Comparison of ENCODE assay signal across 11 cellular contexts in genomic region chr20:58868795-58869194, GRCh38. TPM values are rescaled to one million over a fixed set of nuclear protein-coding genes. Genes with fewer than 3 reads are reported as not detected.
DNase-seq lines count a peak whose midpoint lies in the region; ATAC-seq, FAIRE-seq and TF ChIP-seq lines count a peak whose summit lies in the region.
"Had no signal": no experiment of that assay in that cellular context is flagged by ENCODE, and none has a peak within 500 bp of the region (broad histone marks: within the 10 kb centered on the region; RNA-seq: fewer than 3 reads in every experiment).

No MANE protein-coding gene starts in this region.

- H4K8ac ChIP-seq in mesendoderm (ENCODE audit: low read depth, low read length): no peak overlapping the region

- CTCF ChIA-PET in K562 (lab: Yijun Ruan, JAX; ENCODE audit: low intra/inter-chr PET ratio): interaction anchor here (1.4 to 4.5 kb wide), 4 partner anchors 339 to 628 kb away, joined by 3 to 59 read pairs (median 21); no protein-coding TSS in a partner anchor

- H3K79me2 ChIP-seq in MM.1S (ENCODE audit: low read length) (no peaks in the 10 kb centered on the region), K562 (ENCODE audit: control insufficient read depth, insufficient read depth, low read length) (no peaks in the 10 kb centered on the region), mesendoderm (ENCODE audit: control insufficient read depth, insufficient read depth, low read length) (no peaks in the 10 kb centered on the region)

- H3K4me3 ChIP-seq in MM.1S (ENCODE audit: low read length): no peak overlapping the region
- H3K4me3 ChIP-seq in K562: no peak overlapping the region
- H3K4me3 ChIP-seq in mesendoderm (ENCODE audit: low read length): no peak overlapping the region
- no peak overlapping the region for H3K4me3 ChIP-seq in esophagus squamous epithelium
- H3K4me3 ChIP-seq: GM23248 had no signal

- H3K27me3 Mint-ChIP-seq in nephron (ENCODE audit: low read depth): peaks cover 8% of the 10 kb centered on the region

- H3K56ac ChIP-seq in mesendoderm (ENCODE audit: low read length): no peak overlapping the region

- no peak overlapping the region for H3K23ac ChIP-seq in mesendoderm (ENCODE audit: low read length)

- in situ Hi-C loops in K562 (cut with MboI): loop anchor here (5.0 kb wide), 2 partner anchors 349 to 544 kb away; no protein-coding TSS in a partner anchor

- intact Hi-C loops in K562 (cut with micrococcal nuclease) (loop anchor here (1.0 to 5.0 kb wide), 2 partner anchors 354 to 534 kb away; no protein-coding TSS in a partner anchor), esophagus squamous epithelium (cut with DNase I) (loop anchor here (10.0 kb wide), 1 partner anchor 336 kb away; no protein-coding TSS in a partner anchor)

- no peaks in the 10 kb centered on the region for H3K9me3 Mint-ChIP-seq in nephron
- H3K9me3 Mint-ChIP-seq: activated CD4-positive, alpha-beta T cell treated with anti-CD3 and anti-CD28 coated beads, Interleukin-2, amount 10 ng/mL, durations not matched to agents 24 days and 14 days had no signal

- H3K27ac ChIP-seq in MM.1S (ENCODE audit: low read length) (no peak overlapping the region), K562 (ENCODE audit: extremely low read depth, low read depth, low read length) (no peak overlapping the region), mesendoderm (ENCODE audit: low read depth, low read length) (no peak overlapping the region), esophagus squamous epithelium (no peak overlapping the region)
- H3K27ac ChIP-seq: GM23248 had no signal

- no peak overlapping the region for H2BK120ac ChIP-seq in mesendoderm (ENCODE audit: low read depth, low read length)

- peak; percentile 11 for DNase-seq in DMS114 treated with DMSO at 0.1 percent for 48 hours (lab: John Stamatoyannopoulos, UW; ENCODE audit: unreplicated experiment)
- no peak for DNase-seq in MM.1S
- DNase-seq in K562 (ENCODE audit: extremely low read depth in 1 of 4, low spot score in 3 of 4): peak in 2 of 4 experiments; percentile 42 to 49
- no peak for DNase-seq in mesendoderm
- DNase-seq in central memory CD4-positive, alpha-beta T cell: no peak
- no peak for DNase-seq in esophagus squamous epithelium (lab: John Stamatoyannopoulos, UW)
- DNase-seq in AML-193 (lab: John Stamatoyannopoulos, UW): no peak
- DNase-seq: activated CD4-positive, alpha-beta T cell treated with anti-CD3 and anti-CD28 coated beads, Interleukin-2, amount 10 ng/mL, durations not matched to agents 24 days and 14 days; GM23248 had no signal

- H3K18ac ChIP-seq in mesendoderm (ENCODE audit: low read length): no peak overlapping the region

- peaks cover 4% of the 10 kb centered on the region; the same call in 1 of the 2 replicates for H3K27me3 ChIP-seq in MM.1S (replicated peaks; ENCODE audit: insufficient read depth, low read length)
- peaks cover 0 to 6% of the 10 kb centered on the region in 2 experiments; a peak in 2 of 5 replicates for H3K27me3 ChIP-seq in K562 (ENCODE audit: control insufficient read depth in 2 of 2, insufficient read depth in 2 of 2, low read length in 2 of 2)
- H3K27me3 ChIP-seq in mesendoderm (ENCODE audit: insufficient read depth, low read length, poor library complexity): no peaks in the 10 kb centered on the region
- H3K27me3 ChIP-seq in esophagus squamous epithelium: peaks cover 0 to 8% (median 0%) of the 10 kb centered on the region in 4 donors

- H2BK5ac ChIP-seq in mesendoderm (ENCODE audit: low read length): no peak overlapping the region

- H3K9ac ChIP-seq in MM.1S (ENCODE audit: low read length) (no peak overlapping the region), K562 (ENCODE audit: insufficient read depth in 1 of 2, low read depth in 2 of 2, low read length in 2 of 2) (no peak overlapping the region), mesendoderm (ENCODE audit: low read length) (no peak overlapping the region)
- H3K9ac ChIP-seq: GM23248 had no signal

- H3K4me2 ChIP-seq in MM.1S (ENCODE audit: low read depth, low read length) (no peak overlapping the region), K562 (ENCODE audit: insufficient read depth, low read length) (no peak overlapping the region), mesendoderm (ENCODE audit: low read length) (no peak overlapping the region)

- no peak overlapping the region for H3K4ac ChIP-seq in mesendoderm (ENCODE audit: low read depth, low read length)

- no peaks in the 10 kb centered on the region for H3K9me1 ChIP-seq in K562 (ENCODE audit: control insufficient read depth, insufficient read depth, low read length)

- TF ChIP-seq POLR2A in K562 (conservative IDR thresholded peaks at IDR 0.05) (no peak), esophagus squamous epithelium (IDR thresholded peaks at IDR 0.05) (no peak)

- POLR2A ChIA-PET in K562 (lab: Yijun Ruan, JAX): no interaction called here

- no peaks in the 10 kb centered on the region for H3K9me2 ChIP-seq in MM.1S (replicated peaks; ENCODE audit: insufficient read depth, low read length)

- TF ChIP-seq RAD21 in K562 (CRISPR knock-in tag; conservative IDR thresholded peaks at IDR 0.05 in 1 of 2, IDR thresholded peaks at IDR 0.05 in 1 of 2): peak; percentile 63 to 81

- 3% methylated on average over 13 of the region's 14 CpGs for WGBS in K562 (ENCODE audit: insufficient coverage, low coverage, missing lambda C conversion rate)
- WGBS in mesendoderm (ENCODE audit: extremely low coverage, insufficient coverage, low lambda C conversion rate): no CpG with 5 or more reads among the region's 14 CpGs
- WGBS in esophagus squamous epithelium, 2 donors: 34 to 47% methylated on average over 13 of the region's 14 CpGs

- H3F3A ChIP-seq in MM.1S (ENCODE audit: insufficient read depth, low read length): no peaks in the 10 kb centered on the region

- no peaks in the 10 kb centered on the region for H3K79me1 ChIP-seq in mesendoderm (ENCODE audit: low read length)

- no peaks in the 10 kb centered on the region for H4K20me1 ChIP-seq in MM.1S (ENCODE audit: insufficient read depth, low read length)
- no peaks in the 10 kb centered on the region for H4K20me1 ChIP-seq in K562 (replicated peaks; ENCODE audit: control insufficient read depth, insufficient read depth, low read length)

- no peak overlapping the region for H2AFZ ChIP-seq in MM.1S (ENCODE audit: low read length)
- H2AFZ ChIP-seq in K562 (ENCODE audit: low read depth, low read length): no peak overlapping the region
- H2AFZ ChIP-seq: GM23248 had no signal

- TF ChIP-seq CTCF in MM.1S (IDR thresholded peaks at IDR 0.05; ENCODE audit: low read length) (peak; percentile 38), K562 (IDR thresholded peaks at IDR 0.05 in 2 of 3, conservative IDR thresholded peaks at IDR 0.05 in 1 of 3; ENCODE audit: insufficient read depth in 2 of 3, low read depth in 1 of 3, low read length in 3 of 3) (peak; percentile 57 to 75 (median 59)), nephron (IDR thresholded peaks at IDR 0.05; ENCODE audit: unreplicated experiment in 3 of 3) (peak; percentile 38 to 64 (median 60)), esophagus squamous epithelium (IDR thresholded peaks at IDR 0.05) (peak in 1 of 6 experiments; percentile 25)

- no peak overlapping the region for H2BK15ac ChIP-seq in mesendoderm (replicated peaks; ENCODE audit: low read depth)

- no peak overlapping the region for H3K4me3 Mint-ChIP-seq in nephron
- H3K4me3 Mint-ChIP-seq: activated CD4-positive, alpha-beta T cell treated with anti-CD3 and anti-CD28 coated beads, Interleukin-2, amount 10 ng/mL, durations not matched to agents 24 days and 14 days had no signal

- peak; percentile 44 for FAIRE-seq in K562 (lab: Jason Lieb, UNC)

- no peak for TF ChIP-seq EP300 in K562 (IDR thresholded peaks at IDR 0.05; ENCODE audit: low read length)

- BruUV-seq in K562 (replicated peaks; lab: Mats Ljungman, UMichigan): no TSS peak

- H3K9me3 ChIP-seq in MM.1S (replicated peaks; ENCODE audit: insufficient read depth, low read length): no peaks in the 10 kb centered on the region
- H3K9me3 ChIP-seq in K562 (replicated peaks; ENCODE audit: control insufficient read depth, insufficient read depth, low read depth, low read length): no peaks in the 10 kb centered on the region
- H3K9me3 ChIP-seq in esophagus squamous epithelium: no peaks in the 10 kb centered on the region

- H4K5ac ChIP-seq in mesendoderm (ENCODE audit: low read length): no peak overlapping the region

- no peaks in the 10 kb centered on the region for H3K4me1 ChIP-seq in MM.1S (ENCODE audit: low read length)
- H3K4me1 ChIP-seq in K562 (replicated peaks in 1 of 2; ENCODE audit: control insufficient read depth in 2 of 2, insufficient read depth in 2 of 2, low read length in 2 of 2): no peaks in the 10 kb centered on the region
- H3K4me1 ChIP-seq in mesendoderm (ENCODE audit: control insufficient read depth, low read depth, low read length): no peaks in the 10 kb centered on the region
- peaks cover 0 to 4% (median 0%) of the 10 kb centered on the region in 3 donors for H3K4me1 ChIP-seq in esophagus squamous epithelium

- H2AK5ac ChIP-seq in mesendoderm (ENCODE audit: low read length): no peak overlapping the region

- H3K27ac Mint-ChIP-seq in nephron: peak overlapping the region in 2 of 3 experiments; percentile 8 to 65
- H3K27ac Mint-ChIP-seq: activated CD4-positive, alpha-beta T cell treated with anti-CD3 and anti-CD28 coated beads, Interleukin-2, amount 10 ng/mL, durations not matched to agents 24 days and 14 days had no signal

- H3K4me1 Mint-ChIP-seq in nephron: peaks cover 15% of the 10 kb centered on the region

- H3K36me3 ChIP-seq in MM.1S (replicated peaks; ENCODE audit: insufficient read depth, low read length) (no peaks in the 10 kb centered on the region), K562 (ENCODE audit: control insufficient read depth, insufficient read depth, low read length) (no peaks in the 10 kb centered on the region), mesendoderm (ENCODE audit: control insufficient read depth, insufficient read depth, low read length) (no peaks in the 10 kb centered on the region), esophagus squamous epithelium (no peaks in the 10 kb centered on the region)

- H3K36me3 Mint-ChIP-seq in nephron (ENCODE audit: low read depth): no peaks in the 10 kb centered on the region

- peak; percentile 73 for ATAC-seq in K562

RNA-seq across cellular contexts. Expression of gene GNAS, which starts 16.3 kb away (rescaled TPM):
- 217 and 324 TPM in 2 replicates for total RNA-seq in K562 (2011; cell fraction: chromatin; rRNA removed; ENCODE audit: low replicate concordance)
- 221 and 239 TPM in 2 replicates for total RNA-seq in K562 (2011; cell fraction: nucleolus; rRNA removed)
- 270 and 367 TPM in 2 replicates for total RNA-seq in K562 (2011; cell fraction: nucleoplasm; rRNA removed)
- total RNA-seq in K562 (2014; rRNA removed) (266 and 294 TPM in 2 replicates), K562 (2014; rRNA removed; fragmentation: Illumina TruSeq; extraction: Trizol) (212 and 224 TPM in 2 replicates), K562 (2015; rRNA removed; fragmentation: Illumina TruSeq; extraction: Trizol) (216 and 220 TPM in 2 replicates), K562 (2021) (422 and 439 TPM in 2 replicates), esophagus squamous epithelium (100 to 1,000 TPM; 334 to 513 (median 458) TPM)
- polyA plus RNA-seq in K562 (2011; rRNA removed) (321 and 329 TPM in 2 replicates), K562 (2014; fragmentation: Illumina TruSeq; extraction: Trizol) (648 and 649 TPM in 2 replicates), K562 (2014; fragmentation: Nextera tagmentation; extraction: Ambion mirVana) (100 to 1,000 TPM; 128 to 129 TPM), K562 (2014; rRNA removed) (343 and 398 TPM in 2 replicates)
- polyA plus RNA-seq in K562 (2011; cell fraction: cytosol; rRNA removed): 659 and 699 TPM in 2 replicates
- 480 and 564 TPM in 2 replicates for polyA plus RNA-seq in K562 (2011; cell fraction: nucleus; rRNA removed)
- 497 and 536 TPM in 2 replicates for polyA plus RNA-seq in K562 (2012)
- 360 and 482 TPM in 2 replicates for polyA minus RNA-seq in K562 (2011; rRNA and poly(A)+ RNA removed)
- polyA minus RNA-seq in K562 (2011; cell fraction: cytosol; rRNA and poly(A)+ RNA removed): 377 and 397 TPM in 2 replicates
- polyA minus RNA-seq in K562 (2011; cell fraction: nucleus; rRNA and poly(A)+ RNA removed): 103 and 150 TPM in 2 replicates
- polyA plus RNA-seq in mesendoderm (2013, experiment 1 of 2): 871 TPM
- 882 TPM for polyA plus RNA-seq in mesendoderm (2013, experiment 2 of 2)

RNA-seq across cellular contexts. Expression of gene GNAS-AS1, which starts 18.1 kb away (rescaled TPM):
- 0.42 and 1.3 TPM in 2 replicates for total RNA-seq in K562 (2011; cell fraction: chromatin; rRNA removed; ENCODE audit: low replicate concordance)
- total RNA-seq in K562 (2011; cell fraction: nucleolus; rRNA removed): 0.50 and 0.79 TPM in 2 replicates
- total RNA-seq in K562 (2011; cell fraction: nucleoplasm; rRNA removed): 0.92 and 1.1 TPM in 2 replicates
- 0.73 and 2.5 TPM in 2 replicates for total RNA-seq in K562 (2014; rRNA removed)
- total RNA-seq in K562 (2014; rRNA removed; fragmentation: Illumina TruSeq; extraction: Trizol): 0.25 and 0.45 TPM in 2 replicates
- total RNA-seq in K562 (2015; rRNA removed; fragmentation: Illumina TruSeq; extraction: Trizol): 0.64 and 0.69 TPM in 2 replicates
- total RNA-seq in K562 (2021): 1.2 and 1.3 TPM in 2 replicates
- 0.07 TPM in 2 replicates for polyA plus RNA-seq in K562 (2011; rRNA removed)
- not detected in 2 replicates for polyA plus RNA-seq in K562 (2011; cell fraction: cytosol; rRNA removed)
- polyA plus RNA-seq in K562 (2011; cell fraction: nucleus; rRNA removed): 0.22 and 0.37 TPM in 2 replicates
- polyA plus RNA-seq in K562 (2012): 0.91 and 1.0 TPM in 2 replicates
- 0.21 and 0.90 TPM in 2 replicates for polyA plus RNA-seq in K562 (2014; fragmentation: Illumina TruSeq; extraction: Trizol)
- under 1 TPM; 0.04 to 0.14 TPM for polyA plus RNA-seq in K562 (2014; fragmentation: Nextera tagmentation; extraction: Ambion mirVana)
- 1.0 and 1.8 TPM in 2 replicates for polyA plus RNA-seq in K562 (2014; rRNA removed)
- polyA minus RNA-seq in K562 (2011; rRNA and poly(A)+ RNA removed): not detected in 2 replicates
- polyA minus RNA-seq in K562 (2011; cell fraction: cytosol; rRNA and poly(A)+ RNA removed): not detected in 2 replicates
- not detected in 2 replicates for polyA minus RNA-seq in K562 (2011; cell fraction: nucleus; rRNA and poly(A)+ RNA removed)
- polyA plus RNA-seq in mesendoderm (2013, experiment 1 of 2): 1.6 TPM
- 1.6 TPM for polyA plus RNA-seq in mesendoderm (2013, experiment 2 of 2)
- total RNA-seq in esophagus squamous epithelium: under 1 TPM in 3 of 4 donors, not detected in 1; 0.19 to 0.48 (median 0.34) TPM
- total RNA-seq: posterior vena cava had no signal
